1 cellular context compared by ENCODE assay signal in the genomic region with DNA sequence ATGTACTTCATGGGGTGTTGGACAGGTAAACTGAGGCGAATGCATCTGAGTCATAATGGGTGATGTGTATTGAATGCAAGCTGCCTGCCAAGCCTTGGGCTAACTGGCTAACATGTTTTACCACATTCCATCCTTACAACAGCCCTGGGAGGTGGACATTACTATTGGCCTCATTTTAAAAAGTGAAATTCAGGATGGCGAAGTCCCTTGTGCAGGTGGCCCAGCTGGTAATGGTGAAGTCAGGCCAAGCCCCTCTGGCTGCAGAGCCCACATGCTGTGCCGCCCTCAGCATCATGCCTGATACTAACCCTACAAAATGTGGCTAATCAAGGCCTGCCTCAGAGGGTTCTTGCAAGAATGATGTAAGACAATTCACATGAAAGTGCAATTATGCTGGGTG.
TF ChIP-seq lines count a peak whose summit lies in the region.

No MANE protein-coding gene starts in this region.

TF ChIP-seq in H1, 55 proteins besides CTCF, POLR2A, EP300 and RAD21:
- no peak for TF ChIP-seq KDM4A (IDR thresholded peaks at IDR 0.05; ENCODE audit: low read depth, low read length, severe bottlenecking)
- TF ChIP-seq BACH1 (IDR thresholded peaks at IDR 0.05; ENCODE audit: low read length): no peak
- TF ChIP-seq, protein P1, sequence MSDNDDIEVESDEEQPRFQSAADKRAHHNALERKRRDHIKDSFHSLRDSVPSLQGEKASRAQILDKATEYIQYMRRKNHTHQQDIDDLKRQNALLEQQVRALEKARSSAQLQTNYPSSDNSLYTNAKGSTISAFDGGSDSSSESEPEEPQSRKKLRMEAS (IDR thresholded peaks at IDR 0.05): no peak
- TF ChIP-seq CHD1 (IDR thresholded peaks at IDR 0.05; ENCODE audit: low read depth, low read length): no peak
- TF ChIP-seq TCF12 (IDR thresholded peaks at IDR 0.05; ENCODE audit: low read depth, low read length): no peak
- TF ChIP-seq HDAC6 (IDR thresholded peaks at IDR 0.05; ENCODE audit: low read depth, low read length): no peak
- no peak for TF ChIP-seq TAF7 (optimal IDR thresholded peaks at IDR 0.05; ENCODE audit: borderline replicate concordance, low read depth, low read length)
- no peak for TF ChIP-seq SIX5 (IDR thresholded peaks at IDR 0.05; ENCODE audit: low read depth, low read length)
- TF ChIP-seq RXRA (IDR thresholded peaks at IDR 0.05; ENCODE audit: insufficient read depth, low read depth, low read length): no peak
- TF ChIP-seq HDAC2 (IDR thresholded peaks at IDR 0.05; ENCODE audit: borderline replicate concordance in 1 of 2, low read depth in 2 of 2, low read length in 2 of 2): no peak
- no peak for TF ChIP-seq TBP (IDR thresholded peaks at IDR 0.05; ENCODE audit: low read depth, low read length)
- TF ChIP-seq, protein P2, sequence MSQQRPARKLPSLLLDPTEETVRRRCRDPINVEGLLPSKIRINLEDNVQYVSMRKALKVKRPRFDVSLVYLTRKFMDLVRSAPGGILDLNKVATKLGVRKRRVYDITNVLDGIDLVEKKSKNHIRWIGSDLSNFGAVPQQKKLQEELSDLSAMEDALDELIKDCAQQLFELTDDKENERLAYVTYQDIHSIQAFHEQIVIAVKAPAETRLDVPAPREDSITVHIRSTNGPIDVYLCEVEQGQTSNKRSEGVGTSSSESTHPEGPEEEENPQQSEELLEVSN (IDR thresholded peaks at IDR 0.05): no peak
- TF ChIP-seq EZH2 (IDR thresholded peaks at IDR 0.05; ENCODE audit: low read depth, low read length, severe bottlenecking): no peak
